8 cellular contexts compared by ENCODE assay signal in genomic region chr13:100089633-100090032, GRCh38. TPM values are rescaled to one million over a fixed set of nuclear protein-coding genes. Genes with fewer than 3 reads are reported as not detected.
DNase-seq lines count a peak whose midpoint lies in the region; ATAC-seq and TF ChIP-seq lines count a peak whose summit lies in the region.

No MANE protein-coding gene starts in this region.

- ATAC-seq in activated T-cell treated with anti-CD3 and anti-CD28 coated beads, Interleukin-2, amount 50 U/mL, for 4 hours: peak; percentile 74
- peak; percentile 37 for ATAC-seq in HG02938 (IDR thresholded peaks at IDR 0.05; ENCODE audit: unreplicated experiment)
- no peak for ATAC-seq in right cardiac atrium

- H3K9me3 ChIP-seq in WERI-Rb-1 (ENCODE audit: severe bottlenecking): no peaks in the 10 kb centered on the region
- no peaks in the 10 kb centered on the region for H3K9me3 ChIP-seq in right cardiac atrium (ENCODE audit: control insufficient read depth, low read length)
- H3K9me3 ChIP-seq in skeletal muscle tissue (ENCODE audit: control insufficient read depth in 3 of 3, low read length in 3 of 3): no peaks in the 10 kb centered on the region

- H3K27ac ChIP-seq in WERI-Rb-1 (peak overlapping the region; percentile 80), right cardiac atrium (ENCODE audit: low read length) (no peak overlapping the region), skeletal muscle tissue (ENCODE audit: low read depth, low read length) (peak overlapping the region; percentile 70)

- no peaks in the 10 kb centered on the region for H3K36me3 Mint-ChIP-seq in activated T-cell treated with anti-CD3 and anti-CD28 coated beads, Interleukin-2, amount 50 U/mL, for 4 hours (ENCODE audit: insufficient read depth)

- H3K4me1 ChIP-seq in right cardiac atrium (ENCODE audit: control insufficient read depth, insufficient read depth, low read length): peaks cover 6% of the 10 kb centered on the region
- peaks cover 16 to 28% (median 19%) of the 10 kb centered on the region in 3 donors for H3K4me1 ChIP-seq in skeletal muscle tissue (ENCODE audit: control insufficient read depth in 3 of 3, insufficient read depth in 3 of 3, low read length in 3 of 3)

- DNase-seq in activated T-cell treated with anti-CD3 and anti-CD28 coated beads, Interleukin-2, amount 50 U/mL, for 4 hours: no peak
- DNase-seq in activated T-cell treated with anti-CD3 and anti-CD28 coated beads, Interleukin-2, amount 50 U/mL, for 1 hour: no peak
- no peak for DNase-seq in WERI-Rb-1
- no peak for DNase-seq in right cardiac atrium
- DNase-seq in Kasumi-1 (lab: John Stamatoyannopoulos, UW): no peak
- DNase-seq in stimulated activated CD4-positive, alpha-beta T cell treated with anti-CD3 and anti-CD28 coated beads, Interleukin-2, amount 100 ng/mL, for 24 hours: no peak

- H3K36me3 ChIP-seq in WERI-Rb-1 (peaks cover 35% of the 10 kb centered on the region), skeletal muscle tissue (ENCODE audit: control insufficient read depth in 3 of 3, insufficient read depth in 3 of 3, low read length in 3 of 3) (peaks cover 0 to 5% (median 4%) of the 10 kb centered on the region in 3 donors)

- H3K9ac ChIP-seq in skeletal muscle tissue (ENCODE audit: low read depth in 1 of 3, low read length in 3 of 3): peak overlapping the region; percentile 78 to 89 (median 80)

- 3% methylated on average over 5 of the region's 5 CpGs for WGBS in right cardiac atrium

- intact Hi-C loops in right cardiac atrium (cut with DNase I): no loop called here

- H3K4me1 Mint-ChIP-seq in activated T-cell treated with anti-CD3 and anti-CD28 coated beads, Interleukin-2, amount 50 U/mL, for 4 hours (ENCODE audit: low read depth): peaks cover 19% of the 10 kb centered on the region

- no peaks in the 10 kb centered on the region for H3K27me3 Mint-ChIP-seq in activated T-cell treated with anti-CD3 and anti-CD28 coated beads, Interleukin-2, amount 50 U/mL, for 4 hours (ENCODE audit: low read depth)

- no peaks in the 10 kb centered on the region for H3K9me3 Mint-ChIP-seq in activated T-cell treated with anti-CD3 and anti-CD28 coated beads, Interleukin-2, amount 50 U/mL, for 4 hours

- H3K27me3 ChIP-seq in WERI-Rb-1 (ENCODE audit: insufficient read depth, low read depth, severe bottlenecking) (no peaks in the 10 kb centered on the region), right cardiac atrium (ENCODE audit: control insufficient read depth, insufficient read depth) (no peaks in the 10 kb centered on the region), skeletal muscle tissue (ENCODE audit: control insufficient read depth in 3 of 3, insufficient read depth in 3 of 3, low read length in 3 of 3) (no peaks in the 10 kb centered on the region)

- H3K4me3 ChIP-seq in WERI-Rb-1 (ENCODE audit: low read depth, low read length): peak overlapping the region; percentile 84
- H3K4me3 ChIP-seq in right cardiac atrium (ENCODE audit: low read length): peak overlapping the region; percentile 73
- peak overlapping the region; percentile 95 to 97 (median 96) for H3K4me3 ChIP-seq in skeletal muscle tissue (ENCODE audit: low read length in 3 of 3)

- no peak for TF ChIP-seq CTCF in WERI-Rb-1 (IDR thresholded peaks at IDR 0.05; ENCODE audit: low read depth, low read length)

- H3K4me3 Mint-ChIP-seq in activated T-cell treated with anti-CD3 and anti-CD28 coated beads, Interleukin-2, amount 50 U/mL, for 4 hours: peak overlapping the region; percentile 93

RNA-seq across cellular contexts. Expression of gene PCCA, which starts 0.7 kb away (rescaled TPM):
- 1 to 10 TPM; 2.7 to 4.8 (median 2.9) TPM for total RNA-seq in activated T-cell treated with anti-CD3 and anti-CD28 coated beads, Interleukin-2, amount 50 U/mL, for 4 hours
- 10 to 100 TPM; 49.6 to 56.2 (median 55.3) TPM for total RNA-seq in right cardiac atrium
- polyA plus RNA-seq in right cardiac atrium: 35.6 TPM
- total RNA-seq in skeletal muscle tissue: 229 TPM

Comparison
In these comparisons a context has a peak if more than half of its experiments do, and no peak if none do; other contexts are left out.
1. ATAC-seq: peak in activated T-cell treated with anti-CD3 and anti-CD28 coated beads, Interleukin-2, amount 50 U/mL, for 4 hours (2 of 2) and HG02938 (single experiment); none in right cardiac atrium (0 of 2).
2. RNA of gene PCCA, which starts 0.7 kb away (total RNA-seq): 229 TPM in skeletal muscle tissue (single experiment) and 49.6 to 56.2 TPM in right cardiac atrium; 2.7 to 4.8 TPM in activated T-cell treated with anti-CD3 and anti-CD28 coated beads, Interleukin-2, amount 50 U/mL, for 4 hours; every median in the first group is over 4 times any median in the second.
3. Peak in every context shown above with its lines, with median percentiles within 50 percentile points of each other: H3K4me3 ChIP-seq.